ENCODE assay signal across 8 cellular contexts in the genomic region with DNA sequence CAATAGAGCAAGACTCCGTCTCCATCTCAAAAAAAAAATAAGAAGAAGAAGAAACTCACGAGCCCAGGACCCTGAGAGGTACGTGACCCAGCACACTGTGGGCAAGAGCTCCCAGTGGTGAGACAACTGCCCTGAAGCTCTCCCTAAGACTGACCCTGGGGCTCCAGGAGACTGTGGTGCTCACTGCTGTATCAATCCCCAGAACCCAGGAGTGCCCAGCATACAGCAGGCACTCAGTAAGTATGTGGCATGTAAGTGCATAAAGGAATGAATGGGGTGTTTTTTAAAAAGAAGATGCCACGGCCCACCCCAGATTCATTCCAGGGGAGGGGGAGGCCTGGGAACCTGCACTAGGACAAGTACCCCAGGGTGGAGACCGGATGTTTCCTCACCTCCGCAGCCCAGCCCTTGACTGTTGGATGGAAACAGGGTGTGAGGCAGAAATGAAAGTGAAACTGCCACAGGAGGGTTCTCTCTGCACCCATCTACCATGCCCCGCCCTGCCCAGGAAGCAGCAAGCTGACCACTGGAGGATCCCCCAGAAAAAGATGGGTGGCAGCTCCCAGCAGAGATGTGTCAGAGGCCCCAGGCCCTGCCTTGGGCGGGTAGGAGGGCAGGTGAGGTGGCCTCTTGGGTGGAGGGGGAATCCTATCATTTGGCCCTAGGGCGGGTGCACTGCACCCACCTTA. TPM values are rescaled to one million over a fixed set of nuclear protein-coding genes. Genes with fewer than 3 reads are reported as not detected.
DNase-seq lines count a peak whose midpoint lies in the region; ATAC-seq and TF ChIP-seq lines count a peak whose summit lies in the region.

No MANE protein-coding gene starts in this region.

- H3K9ac ChIP-seq in IMR-90 (ENCODE audit: low read depth, low read length) (no peak overlapping the region), endodermal cell (ENCODE audit: extremely low read depth, low read length, poor library complexity, severe bottlenecking) (no peak overlapping the region)

- H3K9me3 ChIP-seq in IMR-90 (ENCODE audit: control insufficient read depth, insufficient read depth, low read length) = no peaks in the 10 kb centered on the region
- H3K9me3 ChIP-seq in heart right ventricle = no peaks in the 10 kb centered on the region
- H3K9me3 ChIP-seq in endodermal cell (ENCODE audit: control insufficient read depth, low read length) = no peaks in the 10 kb centered on the region

- H3K27me3 ChIP-seq in GM06990 (replicated peaks; ENCODE audit: control insufficient read depth, insufficient read depth, low read length) (no peaks in the 10 kb centered on the region), IMR-90 (ENCODE audit: control insufficient read depth, insufficient read depth, low read length) (no peaks in the 10 kb centered on the region), heart right ventricle (no peaks in the 10 kb centered on the region), endodermal cell (ENCODE audit: control insufficient read depth, insufficient read depth, low read length, poor library complexity, severe bottlenecking) (no peaks in the 10 kb centered on the region)

- H4K20me1 ChIP-seq in IMR-90 (ENCODE audit: insufficient read depth, low read length) = peaks cover 13% of the 10 kb centered on the region

- no peak overlapping the region for H2BK5ac ChIP-seq in IMR-90 (ENCODE audit: low read depth, low read length, poor library complexity, severe bottlenecking)

- no peak overlapping the region for H3K4me3 Mint-ChIP-seq in endodermal cell

- no peak overlapping the region for H2AK5ac ChIP-seq in IMR-90 (ENCODE audit: low read depth, low read length)

- H3K23ac ChIP-seq in IMR-90 (ENCODE audit: low read depth, low read length) = no peak overlapping the region

- BruUV-seq in IMR-90 (replicated peaks; lab: Mats Ljungman, UMichigan) = no TSS peak

- H4K8ac ChIP-seq in IMR-90 (ENCODE audit: low read depth in 2 of 2, low read length in 2 of 2) = no peak overlapping the region

- H3K4me3 ChIP-seq in GM06990 (replicated peaks; ENCODE audit: low read depth, low read length) (no peak overlapping the region; the same call in 1 of the 2 replicates), IMR-90 (ENCODE audit: insufficient read depth, low read depth, low read length) (no peak overlapping the region), heart right ventricle (peak overlapping the region in 1 of 10 donors; percentile 33), endodermal cell (ENCODE audit: low read length) (no peak overlapping the region)

- H3K56ac ChIP-seq in IMR-90 (ENCODE audit: extremely low read depth, insufficient read depth, low read length) = no peak overlapping the region

- no peaks in the 10 kb centered on the region for H3K36me3 Mint-ChIP-seq in endodermal cell (ENCODE audit: low read depth)

- DNase-seq in GM06990 (ENCODE audit: extremely low read depth, insufficient read length) (peak; percentile 73), IMR-90 (no peak), heart right ventricle (no peak), HCEC 1CT (no peak), endodermal cell (no peak)
- DNase-seq in activated CD4-positive, alpha-beta T cell treated with anti-CD3 and anti-CD28 coated beads, Interleukin-2, amount 50 U/mL, for 4 hours = peak; percentile 45 to 47
- DNase-seq in stimulated activated naive CD4-positive, alpha-beta T cell treated with Interleukin-2 at 50 U/mL for 16 hours (lab: John Stamatoyannopoulos, UW) = peak; percentile 47

- H3K9me1 ChIP-seq in IMR-90 (ENCODE audit: insufficient read depth, low read length) = no peaks in the 10 kb centered on the region; the same call in 1 of the 2 replicates

- no peak overlapping the region for H2BK20ac ChIP-seq in IMR-90 (ENCODE audit: low read depth, low read length)

- no peak overlapping the region for H2BK120ac ChIP-seq in IMR-90 (ENCODE audit: low read depth, low read length)

- H3K9me3 Mint-ChIP-seq in endodermal cell = no peaks in the 10 kb centered on the region

- H3K4me1 Mint-ChIP-seq in endodermal cell = peaks cover 23% of the 10 kb centered on the region

- peaks cover 0 to 12% of the 10 kb centered on the region in 2 experiments; a peak in 1 of 4 replicates for H3K79me1 ChIP-seq in IMR-90 (ENCODE audit: low read depth in 1 of 2, low read length in 2 of 2)

- no peak overlapping the region for H3K4ac ChIP-seq in IMR-90 (ENCODE audit: low read depth, low read length)

- no peaks in the 10 kb centered on the region for H3K36me3 ChIP-seq in GM06990 (ENCODE audit: control insufficient read depth, insufficient read depth, low read length)
- no peaks in the 10 kb centered on the region for H3K36me3 ChIP-seq in IMR-90 (ENCODE audit: control insufficient read depth, insufficient read depth, low read length)
- no peaks in the 10 kb centered on the region for H3K36me3 ChIP-seq in heart right ventricle
- no peaks in the 10 kb centered on the region for H3K36me3 ChIP-seq in endodermal cell (ENCODE audit: control insufficient read depth, insufficient read depth, low read length)

- 100% methylated on average over 1 of the region's 9 CpGs; no CpG with 5 or more reads in 1 of the 2 experiments for WGBS in IMR-90 (ENCODE audit: extremely low coverage in 2 of 2, insufficient read length in 1 of 2), 2 experiments
- 74 to 79% methylated on average over 9 of the region's 9 CpGs for WGBS in heart right ventricle, 2 donors
- 97 to 100% methylated on average over 6 to 9 of the region's 9 CpGs for WGBS in endodermal cell (ENCODE audit: insufficient coverage in 1 of 2, insufficient read length in 1 of 2), 2 experiments

- H3K4me2 ChIP-seq in IMR-90 (ENCODE audit: low read depth, low read length) = no peak overlapping the region

- no peak overlapping the region; the same call in 1 of the 2 replicates for H3K14ac ChIP-seq in IMR-90 (replicated peaks; ENCODE audit: low read depth, low read length)

- ATAC-seq in GM21526 (IDR thresholded peaks at IDR 0.05; ENCODE audit: low FRiP score, unreplicated experiment) = peak; percentile 80
- ATAC-seq in IMR-90 (ENCODE audit: low read depth) = peak; percentile 31; the same call in 1 of the 2 replicates
- ATAC-seq in heart right ventricle = peak in 5 of 8 donors; percentile 13 to 60 (median 43)

- H3K27ac Mint-ChIP-seq in endodermal cell = no peak overlapping the region

- H3K27me3 Mint-ChIP-seq in endodermal cell (ENCODE audit: insufficient read depth) = no peaks in the 10 kb centered on the region

- H2AFZ ChIP-seq in IMR-90 (replicated peaks; ENCODE audit: low read length, poor library complexity) = peak overlapping the region; percentile 71

- H3K4me1 ChIP-seq in IMR-90 (ENCODE audit: control insufficient read depth, insufficient read depth, low read length) (peaks cover 6% of the 10 kb centered on the region), heart right ventricle (peaks cover 13 to 75% (median 66%) of the 10 kb centered on the region in 9 donors), endodermal cell (ENCODE audit: control insufficient read depth, insufficient read depth, low read length) (no peaks in the 10 kb centered on the region)

- no peak for TF ChIP-seq CTCF in GM06990 (IDR thresholded peaks at IDR 0.05; ENCODE audit: insufficient read depth, low read length, poor library complexity, severe bottlenecking)
- TF ChIP-seq CTCF in IMR-90 (conservative IDR thresholded peaks at IDR 0.05; ENCODE audit: low read depth, low read length) = no peak
- no peak for TF ChIP-seq CTCF in heart right ventricle (IDR thresholded peaks at IDR 0.05)
- TF ChIP-seq CTCF in endodermal cell (conservative IDR thresholded peaks at IDR 0.05) = no peak

- in situ Hi-C loops in IMR-90 (cut with MboI; ENCODE audit: low sequenced_read_pairs) = no loop called here

- peak overlapping the region; percentile 63 for H2AK9ac ChIP-seq in IMR-90 (replicated peaks; ENCODE audit: low read depth, low read length, poor library complexity)

- CTCF ChIA-PET in IMR-90 (lab: Yijun Ruan, JAX) = interaction anchor here (2.3 kb wide), 1 partner anchor 11 kb away, joined by 10 read pairs; no protein-coding TSS in a partner anchor

- POLR2A ChIA-PET in IMR-90 (lab: Charles Lee; ENCODE audit: unreplicated experiment) = no interaction called here

- H4K5ac ChIP-seq in IMR-90 (ENCODE audit: low read depth, low read length) = no peak overlapping the region

- no peak overlapping the region for H4K91ac ChIP-seq in IMR-90 (ENCODE audit: insufficient read depth, low read depth, low read length)

- dilution Hi-C loops in IMR-90 (cut with HindIII; ENCODE audit: low sequenced_read_pairs, unreplicated experiment) = no loop called here

- no peak for TF ChIP-seq POLR2A in IMR-90 (IDR thresholded peaks at IDR 0.05; ENCODE audit: low read depth, low read length)

- H2BK15ac ChIP-seq in IMR-90 (ENCODE audit: low read depth, low read length) = no peak overlapping the region

- intact Hi-C loops in IMR-90 (cut with micrococcal nuclease) = no loop called here
- intact Hi-C loops in heart right ventricle (cut with DNase I) = no loop called here

- H3K27ac ChIP-seq in IMR-90 (ENCODE audit: insufficient read depth, low read length) = no peak overlapping the region
- peak overlapping the region in 2 of 10 donors; percentile 45 to 86 for H3K27ac ChIP-seq in heart right ventricle
- H3K27ac ChIP-seq in endodermal cell (ENCODE audit: low read depth, low read length) = no peak overlapping the region

- no peak for TF ChIP-seq RAD21 in IMR-90 (IDR thresholded peaks at IDR 0.05; ENCODE audit: low read length)

- no peak overlapping the region for H3K18ac ChIP-seq in IMR-90 (ENCODE audit: low read depth, low read length)

TF ChIP-seq in IMR-90, 13 proteins besides CTCF, POLR2A, EP300 and RAD21 (continues in another document):
- TF ChIP-seq RCOR1 (IDR thresholded peaks at IDR 0.05; ENCODE audit: insufficient replicate concordance, low read length) (no peak), RFX5 (IDR thresholded peaks at IDR 0.05; ENCODE audit: low read depth, low read length) (no peak), SMC3 (IDR thresholded peaks at IDR 0.05; ENCODE audit: low read depth, low read length) (no peak)
- TF ChIP-seq, protein P1, sequence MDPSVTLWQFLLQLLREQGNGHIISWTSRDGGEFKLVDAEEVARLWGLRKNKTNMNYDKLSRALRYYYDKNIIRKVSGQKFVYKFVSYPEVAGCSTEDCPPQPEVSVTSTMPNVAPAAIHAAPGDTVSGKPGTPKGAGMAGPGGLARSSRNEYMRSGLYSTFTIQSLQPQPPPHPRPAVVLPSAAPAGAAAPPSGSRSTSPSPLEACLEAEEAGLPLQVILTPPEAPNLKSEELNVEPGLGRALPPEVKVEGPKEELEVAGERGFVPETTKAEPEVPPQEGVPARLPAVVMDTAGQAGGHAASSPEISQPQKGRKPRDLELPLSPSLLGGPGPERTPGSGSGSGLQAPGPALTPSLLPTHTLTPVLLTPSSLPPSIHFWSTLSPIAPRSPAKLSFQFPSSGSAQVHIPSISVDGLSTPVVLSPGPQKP (IDR thresholded peaks at IDR 0.05; ENCODE audit: borderline replicate concordance, low read depth, low read length) = no peak

RNA-seq across cellular contexts. Expression of a gene that starts 12.2 kb away (rescaled TPM):
- total RNA-seq in IMR-90 (2012; rRNA removed) (15.3 and 21.7 TPM in 2 replicates), heart right ventricle (100 to 1,000 TPM in 3 of 10 donors, 10 to 100 TPM in 7; 67.5 to 152 (median 92.7) TPM), endodermal cell (10 to 100 TPM; 59.9 to 66.9 TPM)
- polyA plus RNA-seq in IMR-90 (2012; rRNA removed) (23.0 and 26.9 TPM in 2 replicates), heart right ventricle (100 to 1,000 TPM in 1 of 2 donors, 10 to 100 TPM in 1; 47.1 to 108 TPM)
- polyA plus RNA-seq in IMR-90 (2012; cell fraction: cytosol; rRNA removed) = 9.3 and 18.0 TPM in 2 replicates
- 16.6 and 26.3 TPM in 2 replicates for polyA plus RNA-seq in IMR-90 (2012; cell fraction: nucleus; rRNA removed; ENCODE audit: low replicate concordance)
- polyA plus RNA-seq in endodermal cell (2013, experiment 1 of 2) = 30.1 TPM
- polyA plus RNA-seq in endodermal cell (2013, experiment 2 of 2) = 32.0 TPM

Comparison
In these comparisons a context has a peak if more than half of its experiments do, and no peak if none do; other contexts are left out.
1. DNase-seq: peak in GM06990 (single experiment), activated CD4-positive, alpha-beta T cell treated with anti-CD3 and anti-CD28 coated beads, Interleukin-2, amount 50 U/mL, for 4 hours (2 of 2) and stimulated activated naive CD4-positive, alpha-beta T cell treated with Interleukin-2 at 50 U/mL for 16 hours (single experiment); none in IMR-90 (single experiment), heart right ventricle (0 of 2), HCEC 1CT (single experiment) and endodermal cell (single experiment).
2. Peak in every context shown above with its lines, with median percentiles within 50 percentile points of each other: ATAC-seq.